ENCODE assay signal across 17 cellular contexts in genomic region chr10:42936580-42936979, GRCh38.
DNase-seq lines count a peak whose midpoint lies in the region; ATAC-seq, FAIRE-seq and TF ChIP-seq lines count a peak whose summit lies in the region.
"Had no signal": no experiment of that assay in that cellular context is flagged by ENCODE, and none has a peak within 500 bp of the region (broad histone marks: within the 10 kb centered on the region; RNA-seq: fewer than 3 reads in every experiment).

No MANE protein-coding gene starts in this region.

- peak; percentile 48 for DNase-seq in right atrium auricular region (ENCODE audit: low spot score)
- no peak for DNase-seq in left cardiac atrium
- peak; percentile 35 for DNase-seq in kidney
- peak; percentile 36 for DNase-seq in osteoblast (ENCODE audit: insufficient read length, low spot score, missing footprints)
- DNase-seq in NCI-H146 (lab: John Stamatoyannopoulos, UW) = no peak
- no peak for DNase-seq in HepG2 (ENCODE audit: low spot score)
- no peak for DNase-seq in activated CD4-positive, alpha-beta T cell treated with anti-CD3 and anti-CD28 coated beads for 1 hour
- DNase-seq: ACHN; Calu3; CD4-positive, CD25-positive, alpha-beta regulatory T cell; DMS 273 treated with DMSO at 0.1 percent for 48 hours; H7; IMR-90 had no signal

- intact Hi-C loops in left cardiac atrium (cut with DNase I) = no loop called here
- intact Hi-C loops in kidney (cut with DNase I) = no loop called here
- intact Hi-C loops in HepG2 (cut with micrococcal nuclease; ENCODE audit: unreplicated experiment) = no loop called here

- no TSS peak for BruUV-seq in HepG2 (replicated peaks; lab: Mats Ljungman, UMichigan)

- ATAC-seq in left cardiac atrium (no peak), HepG2 (no peak)
- ATAC-seq: GM23338 had no signal

- in situ Hi-C loops in HepG2 (cut with HindIII; ENCODE audit: extremely low pct_ligation_motif_present, low pct_unique_long_range_greater_than_20kb) = no loop called here

- H3K36me3 ChIP-seq in right atrium auricular region (no peaks in the 10 kb centered on the region), kidney (ENCODE audit: control insufficient read depth in 1 of 2, insufficient read depth in 2 of 2, low read length in 2 of 2) (no peaks in the 10 kb centered on the region), osteoblast (ENCODE audit: insufficient read depth, low read length) (no peaks in the 10 kb centered on the region), HepG2 (replicated peaks in 1 of 2; ENCODE audit: control insufficient read depth in 1 of 2, insufficient read depth in 2 of 2, low read length in 2 of 2) (no peaks in the 10 kb centered on the region)
- H3K36me3 ChIP-seq: BLaER1 treated with 17β-estradiol and CSF1 and Interleukin-3, amounts not matched to agents 10 nM and 100 nM had no signal

- FAIRE-seq in kidney (lab: Jason Lieb, UNC) (no peak), HepG2 (lab: Jason Lieb, UNC) (no peak)
- FAIRE-seq: GM18507 had no signal

- POLR2A ChIA-PET in HepG2 (lab: Yijun Ruan, JAX) = no interaction called here

- CTCF ChIA-PET in HepG2 (lab: Yijun Ruan, JAX; ENCODE audit: low intra/inter-chr PET ratio, low total read pairs) = no interaction called here

- H3K27me3 ChIP-seq in right atrium auricular region (peaks cover 6 to 10% of the 10 kb centered on the region in 2 donors), osteoblast (ENCODE audit: insufficient read depth, low read length) (peaks cover 18% of the 10 kb centered on the region), HepG2 (ENCODE audit: control insufficient read depth in 1 of 2, insufficient read depth in 2 of 2, low read length in 2 of 2) (peaks cover 12 to 54% of the 10 kb centered on the region in 2 experiments; a peak in 4 of 5 replicates)

- H3K4me3 ChIP-seq in right atrium auricular region = no peak overlapping the region
- no peak overlapping the region for H3K4me3 ChIP-seq in kidney (ENCODE audit: low read length in 2 of 2)
- H3K4me3 ChIP-seq in osteoblast (ENCODE audit: insufficient read depth, low read length) = no peak overlapping the region
- H3K4me3 ChIP-seq in HepG2 (replicated peaks in 1 of 3; ENCODE audit: insufficient read depth in 1 of 3, low read depth in 2 of 3, low read length in 3 of 3) = no peak overlapping the region
- H3K4me3 ChIP-seq: BLaER1 treated with 17β-estradiol and CSF1 and Interleukin-3, amounts not matched to agents 10 nM and 100 nM; GM23338 had no signal

- H4K20me1 ChIP-seq in osteoblast (ENCODE audit: insufficient read depth, low read length) (no peaks in the 10 kb centered on the region), HepG2 (ENCODE audit: insufficient read depth, low read length) (no peaks in the 10 kb centered on the region)

- no peak for TF ChIP-seq CTCF in right atrium auricular region (IDR thresholded peaks at IDR 0.05)
- no peak for TF ChIP-seq CTCF in kidney (IDR thresholded peaks at IDR 0.05; ENCODE audit: borderline replicate concordance, extremely low read depth, insufficient read depth)
- no peak for TF ChIP-seq CTCF in osteoblast (IDR thresholded peaks at IDR 0.05; ENCODE audit: extremely low read depth, low read depth, low read length)
- no peak for TF ChIP-seq CTCF in HepG2 (CRISPR knock-in tag; IDR thresholded peaks at IDR 0.05)

- peaks cover 0 to 15% of the 10 kb centered on the region in 2 donors for H3K4me1 ChIP-seq in right atrium auricular region
- H3K4me1 ChIP-seq in kidney (ENCODE audit: control insufficient read depth in 1 of 2, insufficient read depth in 1 of 2, low read depth in 1 of 2, low read length in 2 of 2) = peaks cover 0 to 8% of the 10 kb centered on the region in 2 donors
- H3K4me1 ChIP-seq in osteoblast (ENCODE audit: insufficient read depth, low read length) = no peaks in the 10 kb centered on the region
- no peaks in the 10 kb centered on the region for H3K4me1 ChIP-seq in HepG2 (ENCODE audit: insufficient read depth, low read length)

- H3K9me3 ChIP-seq in right atrium auricular region (no peaks in the 10 kb centered on the region), kidney (ENCODE audit: control insufficient read depth in 1 of 2, low read length in 2 of 2) (no peaks in the 10 kb centered on the region), osteoblast (ENCODE audit: low read depth, low read length) (no peaks in the 10 kb centered on the region), HepG2 (ENCODE audit: low read length) (no peaks in the 10 kb centered on the region)
- H3K9me3 ChIP-seq: BLaER1 treated with 17β-estradiol and CSF1 and Interleukin-3, amounts not matched to agents 10 nM and 100 nM had no signal

- WGBS in HepG2 (ENCODE audit: low lambda C conversion rate) = 3% methylated on average over 5 of the region's 10 CpGs

- TF ChIP-seq RAD21 in HepG2 (CRISPR knock-in tag; IDR thresholded peaks at IDR 0.05) = no peak

- H3K9ac ChIP-seq in kidney (ENCODE audit: low read length in 2 of 2) (no peak overlapping the region), HepG2 (ENCODE audit: insufficient read depth, low read depth, low read length) (no peak overlapping the region)
- H3K9ac ChIP-seq: BLaER1 treated with 17β-estradiol and CSF1 and Interleukin-3, amounts not matched to agents 10 nM and 100 nM had no signal

- no peak overlapping the region for H3K4me2 ChIP-seq in osteoblast (ENCODE audit: insufficient read depth, low read length)
- no peak overlapping the region for H3K4me2 ChIP-seq in HepG2 (ENCODE audit: low read depth, low read length)
- H3K4me2 ChIP-seq: BLaER1 treated with 17β-estradiol and CSF1 and Interleukin-3, amounts not matched to agents 10 nM and 100 nM; GM23338 had no signal

- TF ChIP-seq EP300 in HepG2 (IDR thresholded peaks at IDR 0.05; ENCODE audit: low read depth in 2 of 2, low read length in 2 of 2) = no peak
- TF ChIP-seq EP300 in HepG2 (CRISPR knock-in tag; IDR thresholded peaks at IDR 0.05; ENCODE audit: borderline replicate concordance) = no peak

- no peaks in the 10 kb centered on the region for H3K79me2 ChIP-seq in osteoblast (ENCODE audit: insufficient read depth, low read length)
- H3K79me2 ChIP-seq in HepG2 (ENCODE audit: insufficient read depth, low read length) = no peaks in the 10 kb centered on the region

- H3K27ac ChIP-seq in right atrium auricular region = no peak overlapping the region
- H3K27ac ChIP-seq in kidney (ENCODE audit: low read depth in 2 of 2, low read length in 2 of 2) = no peak overlapping the region
- H3K27ac ChIP-seq in osteoblast (ENCODE audit: low read depth, low read length) = no peak overlapping the region
- H3K27ac ChIP-seq in HepG2 (ENCODE audit: extremely low read length, insufficient read depth, low read length) = no peak overlapping the region
- H3K27ac ChIP-seq: BLaER1 treated with 17β-estradiol and CSF1 and Interleukin-3, amounts not matched to agents 10 nM and 100 nM; HL-60 had no signal

- H2AFZ ChIP-seq in osteoblast (ENCODE audit: low read length) = no peak overlapping the region
- no peak overlapping the region for H2AFZ ChIP-seq in HepG2 (ENCODE audit: low read length)
- H2AFZ ChIP-seq: GM23338 had no signal

- TF ChIP-seq POLR2A in HepG2 (IDR thresholded peaks at IDR 0.05; ENCODE audit: insufficient read depth in 1 of 2, low read depth in 2 of 2, low read length in 2 of 2) = no peak

TF ChIP-seq in HepG2, 621 proteins besides CTCF, POLR2A, EP300 and RAD21:
- TF ChIP-seq ZNF17 (CRISPR knock-in tag; IDR thresholded peaks at IDR 0.05) (no peak), ZNF569 (CRISPR knock-in tag; IDR thresholded peaks at IDR 0.05; ENCODE audit: borderline replicate concordance) (no peak), TEAD3 (CRISPR knock-in tag; optimal IDR thresholded peaks at IDR 0.05; ENCODE audit: borderline replicate concordance) (no peak)
- TF ChIP-seq, protein P1, sequence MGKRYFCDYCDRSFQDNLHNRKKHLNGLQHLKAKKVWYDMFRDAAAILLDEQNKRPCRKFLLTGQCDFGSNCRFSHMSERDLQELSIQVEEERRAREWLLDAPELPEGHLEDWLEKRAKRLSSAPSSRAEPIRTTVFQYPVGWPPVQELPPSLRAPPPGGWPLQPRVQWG (CRISPR knock-in tag; IDR thresholded peaks at IDR 0.05; ENCODE audit: borderline replicate concordance, low read depth) = no peak

Comparison
In these comparisons a context has a peak if more than half of its experiments do, and no peak if none do; other contexts are left out.
1. DNase-seq: peak in right atrium auricular region (single experiment), kidney (single experiment) and osteoblast (single experiment); none in left cardiac atrium (single experiment), NCI-H146 (single experiment), HepG2 (single experiment) and activated CD4-positive, alpha-beta T cell treated with anti-CD3 and anti-CD28 coated beads for 1 hour (single experiment).